In the genomic region with DNA sequence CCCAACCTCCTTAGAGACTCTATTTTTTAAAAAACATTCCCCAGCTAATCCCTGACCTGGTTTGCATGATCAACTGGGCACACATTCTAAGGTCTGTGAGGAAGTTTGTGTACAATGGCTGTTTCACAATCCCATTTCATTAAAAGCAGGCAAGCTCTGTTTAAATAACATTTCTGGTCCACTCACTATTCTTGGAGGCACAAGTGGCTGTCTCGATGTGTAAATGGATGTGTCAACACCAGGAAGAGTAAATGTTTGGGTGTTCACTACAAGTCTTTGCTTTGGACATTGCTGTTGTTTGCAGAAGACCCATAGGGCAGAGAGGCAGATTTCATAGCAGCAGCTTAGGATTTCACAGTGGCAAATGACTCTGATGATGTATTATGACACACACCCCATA, we compare ENCODE assay signal across 1 cellular context.
A peak's percentile ranks its signal among the peaks of the same experiment; 100 is the strongest.
TF ChIP-seq lines count a peak whose summit lies in the region.

No MANE protein-coding gene starts in this region.

TF ChIP-seq in liver, 16 proteins besides CTCF, POLR2A, EP300 and RAD21 (continued from another document):
- TF ChIP-seq, protein P1, sequence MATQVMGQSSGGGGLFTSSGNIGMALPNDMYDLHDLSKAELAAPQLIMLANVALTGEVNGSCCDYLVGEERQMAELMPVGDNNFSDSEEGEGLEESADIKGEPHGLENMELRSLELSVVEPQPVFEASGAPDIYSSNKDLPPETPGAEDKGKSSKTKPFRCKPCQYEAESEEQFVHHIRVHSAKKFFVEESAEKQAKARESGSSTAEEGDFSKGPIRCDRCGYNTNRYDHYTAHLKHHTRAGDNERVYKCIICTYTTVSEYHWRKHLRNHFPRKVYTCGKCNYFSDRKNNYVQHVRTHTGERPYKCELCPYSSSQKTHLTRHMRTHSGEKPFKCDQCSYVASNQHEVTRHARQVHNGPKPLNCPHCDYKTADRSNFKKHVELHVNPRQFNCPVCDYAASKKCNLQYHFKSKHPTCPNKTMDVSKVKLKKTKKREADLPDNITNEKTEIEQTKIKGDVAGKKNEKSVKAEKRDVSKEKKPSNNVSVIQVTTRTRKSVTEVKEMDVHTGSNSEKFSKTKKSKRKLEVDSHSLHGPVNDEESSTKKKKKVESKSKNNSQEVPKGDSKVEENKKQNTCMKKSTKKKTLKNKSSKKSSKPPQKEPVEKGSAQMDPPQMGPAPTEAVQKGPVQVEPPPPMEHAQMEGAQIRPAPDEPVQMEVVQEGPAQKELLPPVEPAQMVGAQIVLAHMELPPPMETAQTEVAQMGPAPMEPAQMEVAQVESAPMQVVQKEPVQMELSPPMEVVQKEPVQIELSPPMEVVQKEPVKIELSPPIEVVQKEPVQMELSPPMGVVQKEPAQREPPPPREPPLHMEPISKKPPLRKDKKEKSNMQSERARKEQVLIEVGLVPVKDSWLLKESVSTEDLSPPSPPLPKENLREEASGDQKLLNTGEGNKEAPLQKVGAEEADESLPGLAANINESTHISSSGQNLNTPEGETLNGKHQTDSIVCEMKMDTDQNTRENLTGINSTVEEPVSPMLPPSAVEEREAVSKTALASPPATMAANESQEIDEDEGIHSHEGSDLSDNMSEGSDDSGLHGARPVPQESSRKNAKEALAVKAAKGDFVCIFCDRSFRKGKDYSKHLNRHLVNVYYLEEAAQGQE (IDR thresholded peaks at IDR 0.05), result no peak
- TF ChIP-seq GABPA (IDR thresholded peaks at IDR 0.05 in 1 of 2, conservative IDR thresholded peaks at IDR 0.05 in 1 of 2) (peak in 1 of 2 donors; percentile 22), FOXA1 (IDR thresholded peaks at IDR 0.05) (no peak)
- TF ChIP-seq, protein P2, sequence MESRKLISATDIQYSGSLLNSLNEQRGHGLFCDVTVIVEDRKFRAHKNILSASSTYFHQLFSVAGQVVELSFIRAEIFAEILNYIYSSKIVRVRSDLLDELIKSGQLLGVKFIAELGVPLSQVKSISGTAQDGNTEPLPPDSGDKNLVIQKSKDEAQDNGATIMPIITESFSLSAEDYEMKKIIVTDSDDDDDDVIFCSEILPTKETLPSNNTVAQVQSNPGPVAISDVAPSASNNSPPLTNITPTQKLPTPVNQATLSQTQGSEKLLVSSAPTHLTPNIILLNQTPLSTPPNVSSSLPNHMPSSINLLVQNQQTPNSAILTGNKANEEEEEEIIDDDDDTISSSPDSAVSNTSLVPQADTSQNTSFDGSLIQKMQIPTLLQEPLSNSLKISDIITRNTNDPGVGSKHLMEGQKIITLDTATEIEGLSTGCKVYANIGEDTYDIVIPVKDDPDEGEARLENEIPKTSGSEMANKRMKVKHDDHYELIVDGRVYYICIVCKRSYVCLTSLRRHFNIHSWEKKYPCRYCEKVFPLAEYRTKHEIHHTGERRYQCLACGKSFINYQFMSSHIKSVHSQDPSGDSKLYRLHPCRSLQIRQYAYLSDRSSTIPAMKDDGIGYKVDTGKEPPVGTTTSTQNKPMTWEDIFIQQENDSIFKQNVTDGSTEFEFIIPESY (IDR thresholded peaks at IDR 0.05), result no peak
